ENCODE assay signal across 1 cellular context in genomic region chr6:118706702-118707101, GRCh38.
TF ChIP-seq lines count a peak whose summit lies in the region.

No MANE protein-coding gene starts in this region.

TF ChIP-seq in endothelial cell of umbilical vein, 7 proteins besides CTCF, POLR2A, EP300 and RAD21 (continued from another document):
- no peak for TF ChIP-seq MYC (IDR thresholded peaks at IDR 0.05; ENCODE audit: low read depth, low read length)
- no peak for TF ChIP-seq GATA2 (IDR thresholded peaks at IDR 0.05; ENCODE audit: insufficient read depth, insufficient read length, low read depth, low read length)
TF ChIP-seq in endothelial cell of umbilical vein: peak in this region for 0.
